ENCODE assay signal across 8 cellular contexts in genomic region chr17:28726912-28727726, GRCh38. TPM values are rescaled to one million over a fixed set of nuclear protein-coding genes. Genes with fewer than 3 reads are reported as not detected.
DNase-seq lines count a peak whose midpoint lies in the region; ATAC-seq and TF ChIP-seq lines count a peak whose summit lies in the region.

No MANE protein-coding gene starts in this region.

- H4K20me1 ChIP-seq in GM23338 (replicated peaks; ENCODE audit: insufficient read depth), result peaks cover 17% of the 10 kb centered on the region
- no peaks in the 10 kb centered on the region for H4K20me1 ChIP-seq in neural cell (ENCODE audit: insufficient read depth)

- peak; percentile 75 for TF ChIP-seq POLR2A in Raji (IDR thresholded peaks at IDR 0.05; ENCODE audit: insufficient read depth, low read depth, low read length)
- TF ChIP-seq POLR2A in stomach (IDR thresholded peaks at IDR 0.05), result no peak

- H3K27me3 ChIP-seq in GM23338 (ENCODE audit: insufficient read depth) (no peaks in the 10 kb centered on the region), neural cell (ENCODE audit: insufficient read depth, low read depth, low read length) (peaks cover 4% of the 10 kb centered on the region), stomach (no peaks in the 10 kb centered on the region)

- no peak for TF ChIP-seq EP300 in neural cell (conservative IDR thresholded peaks at IDR 0.05; ENCODE audit: poor library complexity, severe bottlenecking)
- no peak for TF ChIP-seq EP300 in stomach (IDR thresholded peaks at IDR 0.05)

- H3F3A ChIP-seq in GM23338 (replicated peaks; ENCODE audit: low read depth), result peaks cover 50% of the 10 kb centered on the region
- no peaks in the 10 kb centered on the region for H3F3A ChIP-seq in neural cell (ENCODE audit: insufficient read depth, low read length, poor library complexity, severe bottlenecking)

- H3K4me3 Mint-ChIP-seq in GM23338, result peak overlapping the region; percentile 94

- peaks cover 33% of the 10 kb centered on the region for H3K36me3 Mint-ChIP-seq in GM23338 (ENCODE audit: low read depth)

- WGBS in stomach, 5 donors, result 0 to 1% (median 1%) methylated on average over 28 to 41 of the region's 41 CpGs

- peak overlapping the region; percentile 39 for H3K9ac ChIP-seq in neural cell (ENCODE audit: low read length)

- TF ChIP-seq CTCF in GM23338 (conservative IDR thresholded peaks at IDR 0.05; ENCODE audit: low read depth in 2 of 2) (peak; percentile 94 to 100), fibroblast of the aortic adventitia (IDR thresholded peaks at IDR 0.05; ENCODE audit: insufficient read depth, low read length) (peak; percentile 99), neural cell (IDR thresholded peaks at IDR 0.05; ENCODE audit: poor library complexity, severe bottlenecking) (peak; percentile 98), stomach (IDR thresholded peaks at IDR 0.05) (peak in 6 of 7 experiments; percentile 77 to 100 (median 99))

- peak overlapping the region; percentile 99 for H3K27ac ChIP-seq in GM23338 (ENCODE audit: low read depth)
- no peak overlapping the region for H3K27ac ChIP-seq in neural cell (ENCODE audit: low read length)
- peak overlapping the region; percentile 91 to 99 (median 99) for H3K27ac ChIP-seq in stomach

- H3K79me2 ChIP-seq in GM23338 (replicated peaks; ENCODE audit: insufficient read depth) (peaks cover 14% of the 10 kb centered on the region), neural cell (replicated peaks; ENCODE audit: insufficient read depth, low read length) (no peaks in the 10 kb centered on the region)

- H3K27ac Mint-ChIP-seq in GM23338, result peak overlapping the region; percentile 99

- H3K4me3 ChIP-seq in GM23338, result peak overlapping the region; percentile 98
- peak overlapping the region; percentile 79 for H3K4me3 ChIP-seq in fibroblast of the aortic adventitia (ENCODE audit: low read depth, low read length)
- H3K4me3 ChIP-seq in neural cell (ENCODE audit: low read length), result peak overlapping the region; percentile 93
- H3K4me3 ChIP-seq in stomach, result peak overlapping the region; percentile 74 to 88 (median 79)

- DNase-seq in EH (ENCODE audit: low read depth) (peak; percentile 92), GM23338 (ENCODE audit: low spot score) (peak; percentile 98), LoVo (ENCODE audit: low spot score) (peak; percentile 94), fibroblast of the aortic adventitia (ENCODE audit: low read depth) (peak; percentile 90), stomach (peak; percentile 96)
- peak; percentile 97 for DNase-seq in activated effector memory CD4-positive, alpha-beta T cell treated with anti-CD3 and anti-CD28 coated beads, Interleukin-2, amount 50 U/mL, for 16 hours

- intact Hi-C loops in stomach (cut with DNase I; ENCODE audit: low total_unique reads), result no loop called here

- H3K9me2 ChIP-seq in GM23338 (ENCODE audit: insufficient read depth) (no peaks in the 10 kb centered on the region), neural cell (ENCODE audit: insufficient read depth, low read length) (no peaks in the 10 kb centered on the region)

- H2AFZ ChIP-seq in GM23338, result peak overlapping the region; percentile 33; the same call in 1 of the 2 replicates
- H2AFZ ChIP-seq in neural cell (ENCODE audit: low read depth, low read length), result no peak overlapping the region

- peaks cover 32% of the 10 kb centered on the region for H3K27me3 Mint-ChIP-seq in GM23338 (ENCODE audit: insufficient read depth, low read depth, poor library complexity)

- H3K4me2 ChIP-seq in GM23338 (peak overlapping the region; percentile 99), neural cell (ENCODE audit: low read length) (peak overlapping the region; percentile 94)

- H3K36me3 ChIP-seq in GM23338 (ENCODE audit: insufficient read depth) (peaks cover 22% of the 10 kb centered on the region), neural cell (ENCODE audit: insufficient read depth, low read length) (no peaks in the 10 kb centered on the region), stomach (peaks cover 20 to 30% (median 29%) of the 10 kb centered on the region in 4 donors)

- H3K4me1 ChIP-seq in GM23338 (ENCODE audit: insufficient read depth) (peaks cover 26% of the 10 kb centered on the region), stomach (peaks cover 30 to 69% (median 67%) of the 10 kb centered on the region in 4 donors)

- H3K4me1 Mint-ChIP-seq in GM23338, result peaks cover 35% of the 10 kb centered on the region

- H3K9me3 ChIP-seq in neural cell (ENCODE audit: low read length) (no peaks in the 10 kb centered on the region), stomach (no peaks in the 10 kb centered on the region)

- peaks cover 3% of the 10 kb centered on the region; the same call in 2 of the 3 replicates for H3K9me3 Mint-ChIP-seq in GM23338

- ATAC-seq in GM23338, result peak; percentile 56

- TF ChIP-seq RAD21 in neural cell (conservative IDR thresholded peaks at IDR 0.05), result peak; percentile 97

TF ChIP-seq in GM23338, 12 proteins besides CTCF, POLR2A, EP300 and RAD21 (continues in another document):
- TF ChIP-seq JUNB (IDR thresholded peaks at IDR 0.05; ENCODE audit: unreplicated experiment) (no peak), ZNF114 (CRISPR knock-in tag; IDR thresholded peaks at IDR 0.05) (no peak), CREB1 (CRISPR knock-in tag; IDR thresholded peaks at IDR 0.05; ENCODE audit: low read depth) (peak; percentile 58; the same call in 1 of the 2 replicates), NANOG (IDR thresholded peaks at IDR 0.05; ENCODE audit: borderline replicate concordance) (no peak)

TF ChIP-seq in neural cell, 6 proteins besides CTCF, POLR2A, EP300 and RAD21 (continues in another document):
- TF ChIP-seq EZH2 (IDR thresholded peaks at IDR 0.05; ENCODE audit: borderline replicate concordance, insufficient read depth, low read length, poor library complexity, severe bottlenecking) (no peak), REST (IDR thresholded peaks at IDR 0.05; ENCODE audit: borderline replicate concordance) (no peak), POLR2AphosphoS5 (IDR thresholded peaks at IDR 0.05) (no peak)

RNA-seq across cellular contexts. Expression of gene TLCD1, which starts 1.1 kb away (rescaled TPM):
- 16.9 and 26.5 TPM in 2 replicates for total RNA-seq in GM23338 (2014; rRNA removed; shearing (Covaris generic))
- polyA plus RNA-seq in GM23338 (2016; fragmentation: Nextera tagmentation; extraction: Ambion mirVana) (47.0 and 47.7 TPM in 2 replicates), neural cell (not detected in 2 replicates), stomach (10 to 100 TPM in 1 of 3 donors, 1 to 10 TPM in 2; 6.3 to 13.0 (median 8.2) TPM)
- total RNA-seq in fibroblast of the aortic adventitia (ENCODE audit: low replicate concordance) (7.8 TPM in 1 of 2 replicates, not detected in the other), stomach (10 to 100 TPM in 2 of 5 donors, 1 to 10 TPM in 1, not detected in 2; 2.6 to 21.0 (median 11.7) TPM)
- polyA minus RNA-seq in neural cell, result not detected in 2 replicates

RNA-seq across cellular contexts. Expression of gene NEK8, which starts 1.5 kb away (rescaled TPM):
- 13.2 and 14.9 TPM in 2 replicates for total RNA-seq in GM23338 (2014; rRNA removed; shearing (Covaris generic))
- 8.9 and 10.0 TPM in 2 replicates for polyA plus RNA-seq in GM23338 (2016; fragmentation: Nextera tagmentation; extraction: Ambion mirVana)
- 4.9 and 6.8 TPM in 2 replicates for total RNA-seq in fibroblast of the aortic adventitia (ENCODE audit: low replicate concordance)
- polyA plus RNA-seq in neural cell, result 1.5 and 2.0 TPM in 2 replicates
- 0.24 and 0.93 TPM in 2 replicates for polyA minus RNA-seq in neural cell
- 10 to 100 TPM in 1 of 5 donors, 1 to 10 TPM in 3, not detected in 1; 2.8 to 17.8 (median 7.5) TPM for total RNA-seq in stomach
- polyA plus RNA-seq in stomach, result 1 to 10 TPM; 2.8 to 3.4 (median 3.1) TPM

RNA-seq across cellular contexts. Expression of gene RPL23A, which starts 7.3 kb away (rescaled TPM):
- total RNA-seq in GM23338 (2014; rRNA removed; shearing (Covaris generic)), result 592 and 656 TPM in 2 replicates
- polyA plus RNA-seq in GM23338 (2016; fragmentation: Nextera tagmentation; extraction: Ambion mirVana) (1,994 and 2,198 TPM in 2 replicates), neural cell (292 and 297 TPM in 2 replicates), stomach (1,000 to 10,000 TPM; 1,260 to 1,750 (median 1,417) TPM)
- total RNA-seq in fibroblast of the aortic adventitia (ENCODE audit: low replicate concordance) (322 and 1,093 TPM in 2 replicates), stomach (1,000 to 10,000 TPM in 1 of 5 donors, 100 to 1,000 TPM in 4; 221 to 1,205 (median 504) TPM)
- polyA minus RNA-seq in neural cell, result 108 and 122 TPM in 2 replicates

RNA-seq across cellular contexts. Expression of gene RAB34, which starts 9.5 kb away (rescaled TPM):
- 381 and 394 TPM in 2 replicates for total RNA-seq in GM23338 (2014; rRNA removed; shearing (Covaris generic))
- polyA plus RNA-seq in GM23338 (2016; fragmentation: Nextera tagmentation; extraction: Ambion mirVana), result 174 and 184 TPM in 2 replicates
- total RNA-seq in fibroblast of the aortic adventitia (ENCODE audit: low replicate concordance), result 154 and 412 TPM in 2 replicates
- 3.4 and 9.3 TPM in 2 replicates for polyA plus RNA-seq in neural cell
- 1.7 and 2.4 TPM in 2 replicates for polyA minus RNA-seq in neural cell
- total RNA-seq in stomach, result 100 to 1,000 TPM in 1 of 5 donors, 10 to 100 TPM in 4; 35.6 to 101 (median 95.5) TPM
- 10 to 100 TPM; 53.1 to 80.1 (median 70.6) TPM for polyA plus RNA-seq in stomach

RNA-seq across cellular contexts. Expression of gene PROCA1, which starts 15.4 kb away (rescaled TPM):
- 10.0 and 11.3 TPM in 2 replicates for total RNA-seq in GM23338 (2014; rRNA removed; shearing (Covaris generic))
- polyA plus RNA-seq in GM23338 (2016; fragmentation: Nextera tagmentation; extraction: Ambion mirVana) (14.4 and 14.9 TPM in 2 replicates), neural cell (18.8 and 20.7 TPM in 2 replicates), stomach (1 to 10 TPM; 2.3 to 5.8 (median 2.6) TPM)
- total RNA-seq in fibroblast of the aortic adventitia (ENCODE audit: low replicate concordance) (0.49 and 1.5 TPM in 2 replicates), stomach (1 to 10 TPM in 1 of 5 donors, under 1 TPM in 2, not detected in 2; 0.14 to 5.3 (median 0.92) TPM)
- polyA minus RNA-seq in neural cell, result 5.6 and 10.8 TPM in 2 replicates
